In the genomic region with DNA sequence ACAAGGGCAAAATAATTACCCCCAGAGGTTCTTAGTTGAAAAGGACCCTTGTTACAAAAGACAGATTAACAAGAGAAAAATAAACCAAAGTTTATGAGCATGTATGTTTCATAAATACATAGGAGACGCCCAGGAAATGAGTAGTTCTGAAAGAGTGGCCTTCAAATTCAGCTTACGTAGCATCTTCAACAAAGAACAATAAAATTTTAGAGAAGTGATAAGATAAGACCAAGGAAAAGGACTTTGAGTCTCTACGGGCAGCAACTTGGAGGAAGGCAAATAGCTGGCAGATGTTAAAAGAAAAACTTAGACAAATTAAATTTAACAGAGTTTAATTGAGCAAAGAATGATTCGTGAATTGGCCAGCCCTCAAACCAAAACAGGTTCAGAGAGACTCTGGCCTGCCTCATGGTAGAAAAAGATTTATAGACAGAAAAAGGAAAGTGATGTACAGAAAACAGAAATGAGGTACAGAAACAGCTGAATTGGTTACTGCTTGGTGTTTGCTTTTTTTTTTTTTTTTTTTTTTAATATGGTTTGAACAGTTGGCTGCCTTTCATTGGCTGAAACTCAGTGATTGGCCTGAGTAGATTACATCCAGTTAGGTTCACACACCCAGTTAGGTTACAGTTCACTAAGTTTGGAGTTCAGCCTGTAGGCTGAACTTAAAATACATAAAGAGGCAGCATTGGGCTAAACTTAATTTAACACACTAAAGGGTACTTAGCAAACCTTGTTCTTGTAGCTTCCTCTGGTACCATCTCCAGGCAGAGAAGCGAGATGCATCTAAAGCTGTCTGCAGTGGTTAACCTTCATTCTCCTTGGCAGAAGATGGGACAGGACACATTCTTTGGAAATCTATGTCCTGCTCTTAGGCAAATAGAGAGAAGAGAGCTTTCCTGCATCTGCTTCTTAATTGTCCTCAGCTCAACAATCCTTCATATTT, we compare ENCODE assay signal across 20 cellular contexts. TPM values are rescaled to one million over a fixed set of nuclear protein-coding genes. Genes with fewer than 3 reads are reported as not detected.
DNase-seq lines count a peak whose midpoint lies in the region; ATAC-seq lines count a peak whose summit lies in the region.
"Had no signal": no experiment of that assay in that cellular context is flagged by ENCODE, and none has a peak within 500 bp of the region (broad histone marks: within the 10 kb centered on the region; RNA-seq: fewer than 3 reads in every experiment).

No MANE protein-coding gene starts in this region.

- intact Hi-C loops in dendritic cell treated with granulocyte-macrophage colony-stimulating factor and Interleukin-4, amounts not matched to agents 40 ng/mL and 50 ng/mL, for 4 days (cut with micrococcal nuclease): no loop called here
- intact Hi-C loops in activated CD4-positive, alpha-beta T cell treated with anti-CD3 and anti-CD28 coated beads for 36 hours (cut with DNase I, micrococcal nuclease): loop anchor here in 1 of 2 experiments (10.0 kb wide), 1 partner anchor 267 kb away; no protein-coding TSS in a partner anchor

- peak overlapping the region; percentile 67 for H3K27ac Mint-ChIP-seq in dendritic cell treated with granulocyte-macrophage colony-stimulating factor and Interleukin-4, amounts not matched to agents 40 ng/mL and 50 ng/mL, for 4 days
- H3K27ac Mint-ChIP-seq in activated CD4-positive, alpha-beta T cell treated with anti-CD3 and anti-CD28 coated beads for 36 hours: no peak overlapping the region
- no peak overlapping the region for H3K27ac Mint-ChIP-seq in T-helper 2 cell treated with Interferon-gamma antibody and Interleukin-4, amounts not matched to agents 5 μg/mL and 100 μg/mL, for 36 hours
- H3K27ac Mint-ChIP-seq: activated naive CD8-positive, alpha-beta T cell treated with anti-CD3 and anti-CD28 coated beads for 36 hours; activated T-helper 1 cell treated with anti-CD3 and anti-CD28 coated beads, Interleukin-12 subunit alpha, Interleukin-12 subunit beta, Interleukin-2, Interleukin-4 antibody, amounts not matched to agents 30 ng/mL and 10 ng/mL and 1 ng/mL, durations not matched to agents 14 hours and 24 hours and 36 hours had no signal

- H3K27me3 Mint-ChIP-seq in dendritic cell treated with granulocyte-macrophage colony-stimulating factor and Interleukin-4, amounts not matched to agents 40 ng/mL and 50 ng/mL, for 4 days: no peaks in the 10 kb centered on the region
- no peaks in the 10 kb centered on the region for H3K27me3 Mint-ChIP-seq in activated CD4-positive, alpha-beta T cell treated with anti-CD3 and anti-CD28 coated beads for 36 hours
- peaks cover 5% of the 10 kb centered on the region for H3K27me3 Mint-ChIP-seq in T-helper 2 cell treated with Interferon-gamma antibody and Interleukin-4, amounts not matched to agents 5 μg/mL and 100 μg/mL, for 36 hours (ENCODE audit: low read depth)

- H3K9ac ChIP-seq in mucosa of rectum (ENCODE audit: low read depth in 1 of 2, low read length in 2 of 2): no peak overlapping the region
- H3K9ac ChIP-seq: KMS-11 had no signal

- H3K36me3 Mint-ChIP-seq in dendritic cell treated with granulocyte-macrophage colony-stimulating factor and Interleukin-4, amounts not matched to agents 40 ng/mL and 50 ng/mL, for 4 days (ENCODE audit: low read depth): no peaks in the 10 kb centered on the region
- no peaks in the 10 kb centered on the region for H3K36me3 Mint-ChIP-seq in activated CD4-positive, alpha-beta T cell treated with anti-CD3 and anti-CD28 coated beads for 36 hours (ENCODE audit: low read depth)
- H3K36me3 Mint-ChIP-seq in T-helper 2 cell treated with Interferon-gamma antibody and Interleukin-4, amounts not matched to agents 5 μg/mL and 100 μg/mL, for 36 hours (ENCODE audit: low read depth): no peaks in the 10 kb centered on the region
- H3K36me3 Mint-ChIP-seq: activated naive CD8-positive, alpha-beta T cell treated with anti-CD3 and anti-CD28 coated beads for 36 hours had no signal

- DNase-seq in ELR (ENCODE audit: low read depth) (peak; percentile 36), NOMO-1 treated with dmso at 0.1 percent for 144 hours (lab: John Stamatoyannopoulos, UW; ENCODE audit: unreplicated experiment) (peak; percentile 38), activated gamma-delta T cell (lab: John Stamatoyannopoulos, UW) (no peak)
- no peak for DNase-seq in activated CD4-positive, alpha-beta T cell treated with anti-CD3 and anti-CD28 coated beads for 36 hours
- DNase-seq in T-helper 2 cell treated with Interferon-gamma antibody and Interleukin-4, amounts not matched to agents 5 μg/mL and 100 μg/mL, for 36 hours (ENCODE audit: low spot score): no peak
- DNase-seq: activated CD4-positive, CD25-positive, alpha-beta regulatory T cell; activated CD8-positive, alpha-beta memory T cell treated with anti-CD3 and anti-CD28 coated beads for 24 hours; activated naive CD8-positive, alpha-beta T cell treated with anti-CD3 and anti-CD28 coated beads for 36 hours; brain microvascular endothelial cell; DND-41; dorsolateral prefrontal cortex; left ventricle myocardium superior; NCI-H1092 treated with DMSO at 0.1 percent for 48 hours; NCI-H524 treated with DMSO at 0.1 percent for 48 hours; stimulated activated CD4-positive, alpha-beta T cell treated with anti-CD3 and anti-CD28 coated beads, Interleukin-15, amount 100 ng/mL, for 24 hours had no signal

- H3K4me1 ChIP-seq in mucosa of rectum (ENCODE audit: control insufficient read depth in 2 of 2, insufficient read depth in 2 of 2, low read length in 2 of 2): peaks cover 12% of the 10 kb centered on the region in 2 donors

- no peak overlapping the region for H3K4me3 Mint-ChIP-seq in dendritic cell treated with granulocyte-macrophage colony-stimulating factor and Interleukin-4, amounts not matched to agents 40 ng/mL and 50 ng/mL, for 4 days
- no peak overlapping the region for H3K4me3 Mint-ChIP-seq in activated CD4-positive, alpha-beta T cell treated with anti-CD3 and anti-CD28 coated beads for 36 hours
- H3K4me3 Mint-ChIP-seq in T-helper 2 cell treated with Interferon-gamma antibody and Interleukin-4, amounts not matched to agents 5 μg/mL and 100 μg/mL, for 36 hours: no peak overlapping the region
- H3K4me3 Mint-ChIP-seq: activated naive CD8-positive, alpha-beta T cell treated with anti-CD3 and anti-CD28 coated beads for 36 hours; activated T-helper 1 cell treated with anti-CD3 and anti-CD28 coated beads, Interleukin-12 subunit alpha, Interleukin-12 subunit beta, Interleukin-2, Interleukin-4 antibody, amounts not matched to agents 30 ng/mL and 10 ng/mL and 1 ng/mL, durations not matched to agents 14 hours and 24 hours and 36 hours had no signal

- POLR2A ChIA-PET in activated CD4-positive, alpha-beta T cell treated with anti-CD3 and anti-CD28 coated beads for 36 hours (lab: Charles Lee): no interaction called here

- H3K36me3 ChIP-seq in mucosa of rectum (ENCODE audit: control insufficient read depth in 2 of 2, insufficient read depth in 2 of 2, low read length in 2 of 2): no peaks in the 10 kb centered on the region
- H3K36me3 ChIP-seq: brain microvascular endothelial cell had no signal

- peaks cover 7% of the 10 kb centered on the region for H3K4me1 Mint-ChIP-seq in dendritic cell treated with granulocyte-macrophage colony-stimulating factor and Interleukin-4, amounts not matched to agents 40 ng/mL and 50 ng/mL, for 4 days (ENCODE audit: low read depth)
- H3K4me1 Mint-ChIP-seq in activated CD4-positive, alpha-beta T cell treated with anti-CD3 and anti-CD28 coated beads for 36 hours: no peaks in the 10 kb centered on the region
- peaks cover 4% of the 10 kb centered on the region for H3K4me1 Mint-ChIP-seq in T-helper 2 cell treated with Interferon-gamma antibody and Interleukin-4, amounts not matched to agents 5 μg/mL and 100 μg/mL, for 36 hours (ENCODE audit: low read depth)
- H3K4me1 Mint-ChIP-seq: activated naive CD8-positive, alpha-beta T cell treated with anti-CD3 and anti-CD28 coated beads for 36 hours had no signal

- H3K9me3 Mint-ChIP-seq in dendritic cell treated with granulocyte-macrophage colony-stimulating factor and Interleukin-4, amounts not matched to agents 40 ng/mL and 50 ng/mL, for 4 days: no peaks in the 10 kb centered on the region
- no peaks in the 10 kb centered on the region for H3K9me3 Mint-ChIP-seq in activated CD4-positive, alpha-beta T cell treated with anti-CD3 and anti-CD28 coated beads for 36 hours (ENCODE audit: low read depth)
- no peaks in the 10 kb centered on the region for H3K9me3 Mint-ChIP-seq in T-helper 2 cell treated with Interferon-gamma antibody and Interleukin-4, amounts not matched to agents 5 μg/mL and 100 μg/mL, for 36 hours
- H3K9me3 Mint-ChIP-seq: activated naive CD8-positive, alpha-beta T cell treated with anti-CD3 and anti-CD28 coated beads for 36 hours had no signal

- no peak for ATAC-seq in activated CD4-positive, alpha-beta T cell treated with anti-CD3 and anti-CD28 coated beads for 36 hours
- no peak for ATAC-seq in GM18870 (IDR thresholded peaks at IDR 0.05; ENCODE audit: unreplicated experiment)
- ATAC-seq: left ventricle myocardium superior had no signal

- H3K4me3 ChIP-seq in mucosa of rectum (ENCODE audit: low read length in 2 of 2): peak overlapping the region in 1 of 2 donors; percentile 5
- H3K4me3 ChIP-seq: dorsolateral prefrontal cortex had no signal

- no peaks in the 10 kb centered on the region for H3K27me3 ChIP-seq in mucosa of rectum (ENCODE audit: control insufficient read depth in 2 of 2, insufficient read depth in 2 of 2, low read length in 2 of 2)
- H3K27me3 ChIP-seq: brain microvascular endothelial cell had no signal

- peak overlapping the region; percentile 33 to 66 for H3K27ac ChIP-seq in mucosa of rectum (ENCODE audit: low read depth in 2 of 2, low read length in 2 of 2)
- H3K27ac ChIP-seq: brain microvascular endothelial cell, dorsolateral prefrontal cortex, KMS-11 had no signal

- CTCF ChIA-PET in activated CD4-positive, alpha-beta T cell treated with anti-CD3 and anti-CD28 coated beads for 36 hours (lab: Charles Lee): interaction anchor here (2.1 kb wide), 1 partner anchor 11 kb away, joined by 4 read pairs; no protein-coding TSS in a partner anchor

- no peaks in the 10 kb centered on the region for H3K9me3 ChIP-seq in mucosa of rectum (ENCODE audit: control insufficient read depth in 2 of 2, low read length in 2 of 2)

RNA-seq across cellular contexts. Expression of gene C2CD4B, which starts 23.2 kb away (rescaled TPM):
- total RNA-seq in activated CD4-positive, alpha-beta T cell treated with anti-CD3 and anti-CD28 coated beads for 36 hours: under 1 TPM; 0.19 to 0.37 TPM
- total RNA-seq: activated naive CD8-positive, alpha-beta T cell treated with anti-CD3 and anti-CD28 coated beads for 36 hours had no signal

Comparison
In these comparisons a context has a peak if more than half of its experiments do, and no peak if none do; other contexts are left out.
1. DNase-seq: peak in ELR (single experiment) and NOMO-1 treated with dmso at 0.1 percent for 144 hours (single experiment); none in activated CD4-positive, alpha-beta T cell treated with anti-CD3 and anti-CD28 coated beads for 36 hours (single experiment), activated gamma-delta T cell (single experiment) and T-helper 2 cell treated with Interferon-gamma antibody and Interleukin-4, amounts not matched to agents 5 μg/mL and 100 μg/mL, for 36 hours (single experiment).